ENCODE assay signal across 26 cellular contexts in genomic region chr18:50796495-50796894, GRCh38. TPM values are rescaled to one million over a fixed set of nuclear protein-coding genes. Genes with fewer than 3 reads are reported as not detected.
A peak's percentile ranks its signal among the peaks of the same experiment; 100 is the strongest.
DNase-seq lines count a peak whose midpoint lies in the region; ATAC-seq, FAIRE-seq and TF ChIP-seq lines count a peak whose summit lies in the region.
"Had no signal": no experiment of that assay in that cellular context is flagged by ENCODE, and none has a peak within 500 bp of the region (broad histone marks: within the 10 kb centered on the region; RNA-seq: fewer than 3 reads in every experiment).

No MANE protein-coding gene starts in this region.

- TF ChIP-seq RAD21 in liver (IDR thresholded peaks at IDR 0.05) (no peak), HepG2 (CRISPR knock-in tag; IDR thresholded peaks at IDR 0.05) (no peak)

- CTCF ChIA-PET in HepG2 (lab: Yijun Ruan, JAX; ENCODE audit: low intra/inter-chr PET ratio, low total read pairs): no interaction called here

- H3K9me3 ChIP-seq in liver (ENCODE audit: control insufficient read depth in 4 of 4, low read length in 3 of 4): no peaks in the 10 kb centered on the region
- H3K9me3 ChIP-seq in HepG2 (ENCODE audit: low read length): no peaks in the 10 kb centered on the region
- no peaks in the 10 kb centered on the region for H3K9me3 ChIP-seq in pancreas
- H3K9me3 ChIP-seq: BLaER1 had no signal

- H3K27ac Mint-ChIP-seq in type B pancreatic cell: peak overlapping the region; percentile 61
- H3K27ac Mint-ChIP-seq in T-helper 2 cell treated with Interferon-gamma antibody and Interleukin-4, amounts not matched to agents 5 μg/mL and 100 μg/mL, for 36 hours: no peak overlapping the region
- H3K27ac Mint-ChIP-seq: CD4-positive, alpha-beta T cell; HFFc6 had no signal

- POLR2A ChIA-PET in HepG2 (lab: Yijun Ruan, JAX): no interaction called here

- TF ChIP-seq POLR2A in HepG2 (IDR thresholded peaks at IDR 0.05; ENCODE audit: insufficient read depth in 1 of 2, low read depth in 2 of 2, low read length in 2 of 2): no peak

- H3K9ac ChIP-seq in liver (ENCODE audit: low read depth in 1 of 2, low read length in 2 of 2): no peak overlapping the region
- H3K9ac ChIP-seq in HepG2 (ENCODE audit: insufficient read depth, low read depth, low read length): no peak overlapping the region
- H3K9ac ChIP-seq: BLaER1 had no signal

- WGBS in liver: 31% methylated on average over 2 of the region's 2 CpGs
- WGBS in HepG2 (ENCODE audit: low lambda C conversion rate): 4% methylated on average over 2 of the region's 2 CpGs
- WGBS in pancreas, 2 donors: 23 to 25% methylated on average over 2 of the region's 2 CpGs

- no peak overlapping the region for H3K4me2 ChIP-seq in HepG2 (ENCODE audit: low read depth, low read length)
- H3K4me2 ChIP-seq: BLaER1 had no signal

- H3K36me3 ChIP-seq in liver (ENCODE audit: control insufficient read depth in 4 of 4, insufficient read depth in 3 of 4, low read depth in 1 of 4, low read length in 3 of 4) (no peaks in the 10 kb centered on the region), HepG2 (replicated peaks in 1 of 2; ENCODE audit: control insufficient read depth in 1 of 2, insufficient read depth in 2 of 2, low read length in 2 of 2) (no peaks in the 10 kb centered on the region), pancreas (no peaks in the 10 kb centered on the region)
- H3K36me3 ChIP-seq: BLaER1 had no signal

- intact Hi-C loops in HepG2 (cut with micrococcal nuclease; ENCODE audit: unreplicated experiment): no loop called here
- intact Hi-C loops in left colon (cut with DNase I, micrococcal nuclease): no loop called here
- intact Hi-C loops in pancreas (cut with DNase I): no loop called here

- no TSS peak for BruUV-seq in HepG2 (replicated peaks; lab: Mats Ljungman, UMichigan)

- peaks cover 8% of the 10 kb centered on the region for H3K27me3 Mint-ChIP-seq in type B pancreatic cell
- H3K27me3 Mint-ChIP-seq in T-helper 2 cell treated with Interferon-gamma antibody and Interleukin-4, amounts not matched to agents 5 μg/mL and 100 μg/mL, for 36 hours (ENCODE audit: low read depth): peaks cover 19% of the 10 kb centered on the region

- no peaks in the 10 kb centered on the region for H3K36me3 Mint-ChIP-seq in type B pancreatic cell
- no peaks in the 10 kb centered on the region for H3K36me3 Mint-ChIP-seq in T-helper 2 cell treated with Interferon-gamma antibody and Interleukin-4, amounts not matched to agents 5 μg/mL and 100 μg/mL, for 36 hours (ENCODE audit: low read depth)

- H4K20me1 ChIP-seq in HepG2 (ENCODE audit: insufficient read depth, low read length): no peaks in the 10 kb centered on the region
- H4K20me1 ChIP-seq: BLaER1 had no signal

- TF ChIP-seq EP300 in HepG2 (IDR thresholded peaks at IDR 0.05; ENCODE audit: low read depth in 2 of 2, low read length in 2 of 2) (no peak), HepG2 (CRISPR knock-in tag; IDR thresholded peaks at IDR 0.05; ENCODE audit: borderline replicate concordance) (no peak)

- peaks cover 10% of the 10 kb centered on the region for H3K4me1 Mint-ChIP-seq in type B pancreatic cell (ENCODE audit: unreplicated experiment)
- no peaks in the 10 kb centered on the region for H3K4me1 Mint-ChIP-seq in T-helper 2 cell treated with Interferon-gamma antibody and Interleukin-4, amounts not matched to agents 5 μg/mL and 100 μg/mL, for 36 hours (ENCODE audit: low read depth)

- FAIRE-seq in HepG2 (lab: Jason Lieb, UNC): no peak
- no peak for FAIRE-seq in pancreas (lab: Jason Lieb, UNC)
- no peak for FAIRE-seq in GM19239 (lab: Jason Lieb, UNC)
- FAIRE-seq: GM12891 had no signal

- TF ChIP-seq CTCF in liver (IDR thresholded peaks at IDR 0.05; ENCODE audit: low read depth, low read length, missing input control) (no peak), HepG2 (CRISPR knock-in tag; IDR thresholded peaks at IDR 0.05) (no peak), pancreas (IDR thresholded peaks at IDR 0.05) (no peak), type B pancreatic cell (conservative IDR thresholded peaks at IDR 0.05) (no peak)

- H3K27ac ChIP-seq in liver (ENCODE audit: low read depth in 1 of 2, low read length in 2 of 2): no peak overlapping the region
- H3K27ac ChIP-seq in HepG2 (ENCODE audit: extremely low read length, insufficient read depth, low read length): no peak overlapping the region
- peak overlapping the region; percentile 72 to 89 (median 82) for H3K27ac ChIP-seq in pancreas
- H3K27ac ChIP-seq: 22Rv1, BLaER1, HL-60 had no signal

- H3K4me3 ChIP-seq in liver (ENCODE audit: low read depth in 1 of 3, low read length in 3 of 3) (no peak overlapping the region), HepG2 (replicated peaks in 1 of 3; ENCODE audit: insufficient read depth in 1 of 3, low read depth in 2 of 3, low read length in 3 of 3) (no peak overlapping the region), pancreas (no peak overlapping the region)
- H3K4me3 ChIP-seq: BLaER1 had no signal

- ATAC-seq in HepG2 (no peak), left colon (peak; percentile 76), pancreas (peak; percentile 57 to 81 (median 75)), HG03432 (IDR thresholded peaks at IDR 0.05; ENCODE audit: unreplicated experiment) (no peak)

- DNase-seq in HepG2 (ENCODE audit: low spot score) (no peak), left colon (peak; percentile 22 to 41), pancreas (peak in 3 of 6 donors; percentile 47 to 74 (median 61)), type B pancreatic cell (ENCODE audit: extremely low spot score, unreplicated experiment) (no peak), GM19239 (ENCODE audit: insufficient read length, low spot score) (no peak)
- no peak for DNase-seq in T-helper 2 cell treated with Interferon-gamma antibody and Interleukin-4, amounts not matched to agents 5 μg/mL and 100 μg/mL, for 36 hours (ENCODE audit: low spot score)
- DNase-seq: ACHN; CD4-positive, alpha-beta T cell; H7; HFFc6; KG1; NCI-H1105; NCI-H146; NCI-H2029 treated with DMSO at 0.1 percent for 48 hours; NCI-H2171; NCI-H345; NCI-H524 treated with DMSO at 0.1 percent for 48 hours; Right ventricle myocardium superior had no signal

- peaks cover 3% of the 10 kb centered on the region for H3K9me3 Mint-ChIP-seq in type B pancreatic cell
- no peaks in the 10 kb centered on the region for H3K9me3 Mint-ChIP-seq in T-helper 2 cell treated with Interferon-gamma antibody and Interleukin-4, amounts not matched to agents 5 μg/mL and 100 μg/mL, for 36 hours
- H3K9me3 Mint-ChIP-seq: CD4-positive, alpha-beta T cell; HFFc6 had no signal

- H3K79me2 ChIP-seq in HepG2 (ENCODE audit: insufficient read depth, low read length): no peaks in the 10 kb centered on the region

- in situ Hi-C loops in HepG2 (cut with HindIII; ENCODE audit: extremely low pct_ligation_motif_present, low pct_unique_long_range_greater_than_20kb): no loop called here

- H3K27me3 ChIP-seq in liver (ENCODE audit: control insufficient read depth in 4 of 4, insufficient read depth in 4 of 4, low read length in 3 of 4): no peaks in the 10 kb centered on the region
- H3K27me3 ChIP-seq in HepG2 (ENCODE audit: control insufficient read depth in 1 of 2, insufficient read depth in 2 of 2, low read length in 2 of 2): no peaks in the 10 kb centered on the region
- no peaks in the 10 kb centered on the region for H3K27me3 ChIP-seq in pancreas
- H3K27me3 ChIP-seq: BLaER1 had no signal

- H3K4me3 Mint-ChIP-seq in type B pancreatic cell: no peak overlapping the region
- H3K4me3 Mint-ChIP-seq in T-helper 2 cell treated with Interferon-gamma antibody and Interleukin-4, amounts not matched to agents 5 μg/mL and 100 μg/mL, for 36 hours: no peak overlapping the region
- H3K4me3 Mint-ChIP-seq: CD4-positive, alpha-beta T cell; HFFc6 had no signal

- no peak overlapping the region for H2AFZ ChIP-seq in HepG2 (ENCODE audit: low read length)

- peaks cover 2 to 13% (median 5%) of the 10 kb centered on the region in 4 donors for H3K4me1 ChIP-seq in liver (ENCODE audit: control insufficient read depth in 4 of 4, insufficient read depth in 4 of 4, low read length in 3 of 4)
- peaks cover 5% of the 10 kb centered on the region; the same call in 1 of the 2 replicates for H3K4me1 ChIP-seq in HepG2 (ENCODE audit: insufficient read depth, low read length)
- H3K4me1 ChIP-seq in pancreas: peaks cover 29 to 52% (median 43%) of the 10 kb centered on the region in 3 donors
- H3K4me1 ChIP-seq: BLaER1 had no signal

TF ChIP-seq in liver, 16 proteins besides CTCF, POLR2A, EP300 and RAD21 (continues in another document):
- TF ChIP-seq FOXA2 (IDR thresholded peaks at IDR 0.05) (no peak), TAF1 (conservative IDR thresholded peaks at IDR 0.05) (no peak), YY1 (IDR thresholded peaks at IDR 0.05) (peak; percentile 53)

RNA-seq across cellular contexts. Expression of gene MRO, which starts 23.3 kb away (rescaled TPM):
- total RNA-seq in liver: 1 to 10 TPM; 2.5 to 2.8 TPM
- polyA plus RNA-seq in liver: 1 to 10 TPM; 1.6 to 2.8 TPM
- not detected in 2 replicates for total RNA-seq in HepG2 (2016; rRNA removed; fragmentation: Illumina TruSeq; extraction: Trizol)
- total RNA-seq in HepG2 (2016; cell fraction: cytosol; rRNA removed; fragmentation: Illumina TruSeq; extraction: Trizol; ENCODE audit: low read depth): not detected in 2 replicates
- total RNA-seq in HepG2 (2016; cell fraction: insoluble cytoplasmic fraction; rRNA removed; fragmentation: Illumina TruSeq; extraction: Trizol): not detected in 2 replicates
- total RNA-seq in HepG2 (2016; cell fraction: membrane; rRNA removed; fragmentation: Illumina TruSeq; extraction: Trizol): not detected in 2 replicates
- not detected in 2 replicates for total RNA-seq in HepG2 (2016; cell fraction: nucleus; rRNA removed; fragmentation: Illumina TruSeq; extraction: Trizol)
- polyA plus RNA-seq in HepG2 (2011; rRNA removed): not detected in 2 replicates
- polyA plus RNA-seq in HepG2 (2011; cell fraction: cytosol; rRNA removed): not detected in 2 replicates
- polyA plus RNA-seq in HepG2 (2011; cell fraction: nucleus; rRNA removed): not detected in 2 replicates
- not detected in 2 replicates for polyA plus RNA-seq in HepG2 (2012)
- not detected in 2 replicates for polyA plus RNA-seq in HepG2 (2016; cell fraction: cytosol; fragmentation: Illumina TruSeq; extraction: Trizol; ENCODE audit: low read depth)
- not detected in 2 replicates for polyA plus RNA-seq in HepG2 (2016; cell fraction: insoluble cytoplasmic fraction; fragmentation: Illumina TruSeq; extraction: Trizol; ENCODE audit: low read depth)
- polyA plus RNA-seq in HepG2 (2016; cell fraction: membrane; fragmentation: Illumina TruSeq; extraction: Trizol; ENCODE audit: low read depth): not detected in 2 replicates
- not detected in 2 replicates for polyA plus RNA-seq in HepG2 (2016; cell fraction: nucleus; fragmentation: Illumina TruSeq; extraction: Trizol; ENCODE audit: insufficient read depth, low read depth)
- polyA minus RNA-seq in HepG2 (2011; rRNA and poly(A)+ RNA removed; ENCODE audit: low replicate concordance): 0.77 TPM in 1 of 2 replicates, not detected in the other
- not detected in 2 replicates for polyA minus RNA-seq in HepG2 (2011; cell fraction: cytosol; rRNA and poly(A)+ RNA removed)
- not detected in 2 replicates for polyA minus RNA-seq in HepG2 (2011; cell fraction: nucleus; rRNA and poly(A)+ RNA removed)
- total RNA-seq in left colon: under 1 TPM in 1 of 2 donors, not detected in 1; 0.25 TPM
- 1 to 10 TPM in 4 of 6 donors, under 1 TPM in 2; 0.66 to 3.9 (median 1.3) TPM for total RNA-seq in pancreas
- polyA plus RNA-seq in pancreas: 1 to 10 TPM in 1 of 2 donors, under 1 TPM in 1; 0.19 to 1.0 TPM
- 1.2 and 8.6 TPM in 2 replicates for total RNA-seq in type B pancreatic cell (ENCODE audit: low replicate concordance)
- total RNA-seq: CD4-positive, alpha-beta T cell; HFFc6; HT-29; RPMI7951 had no signal

Comparison
In these comparisons a context has a peak if more than half of its experiments do, and no peak if none do; other contexts are left out.
1. H3K27ac ChIP-seq: peak in pancreas (4 of 4); none in liver (0 of 2) and HepG2 (single experiment).
2. ATAC-seq: peak in left colon (single experiment) and pancreas (4 of 4); none in HepG2 (single experiment) and HG03432 (single experiment).
3. DNase-seq: peak in left colon (2 of 2); none in HepG2 (single experiment), type B pancreatic cell (single experiment), GM19239 (single experiment) and T-helper 2 cell treated with Interferon-gamma antibody and Interleukin-4, amounts not matched to agents 5 μg/mL and 100 μg/mL, for 36 hours (single experiment).